ENCODE assay signal across 9 cellular contexts in the genomic region with DNA sequence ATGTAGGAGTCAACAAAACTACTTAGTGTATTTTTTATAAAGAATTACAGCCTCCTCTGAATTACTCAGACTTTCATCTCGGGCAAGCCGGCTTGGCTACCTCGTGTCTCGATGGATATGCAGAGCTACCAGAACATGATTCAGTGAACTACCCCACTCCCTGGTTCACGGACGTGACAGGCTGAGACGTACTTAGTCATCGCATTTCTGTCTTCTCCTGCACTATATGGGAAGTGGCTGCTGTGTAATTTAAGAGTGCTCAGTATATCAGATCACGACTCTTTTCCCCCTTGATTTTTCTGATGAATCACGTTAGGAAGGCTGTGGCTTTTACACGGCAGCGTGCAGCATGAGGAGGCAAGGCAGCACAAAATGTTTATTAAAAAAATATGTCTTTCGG.
DNase-seq lines count a peak whose midpoint lies in the region; ATAC-seq and TF ChIP-seq lines count a peak whose summit lies in the region.
"Had no signal": no experiment of that assay in that cellular context is flagged by ENCODE, and none has a peak within 500 bp of the region (broad histone marks: within the 10 kb centered on the region; RNA-seq: fewer than 3 reads in every experiment).

No MANE protein-coding gene starts in this region.

- H3K9ac ChIP-seq in SK-N-SH = peak overlapping the region; percentile 47; the same call in 1 of the 2 replicates

- in situ Hi-C loops in astrocyte of the cerebellum (cut with HindIII; ENCODE audit: low sequenced_read_pairs) = no loop called here

- H3K4me1 ChIP-seq in CD4-positive, CD25-positive, alpha-beta regulatory T cell (ENCODE audit: control insufficient read depth, insufficient read depth, low read length, poor library complexity, severe bottlenecking) = no peaks in the 10 kb centered on the region
- H3K4me1 ChIP-seq in SK-N-SH (ENCODE audit: control insufficient read depth in 1 of 2, insufficient read depth in 2 of 2, low read depth in 1 of 2, low read length in 1 of 2) = peaks cover 0 to 7% of the 10 kb centered on the region in 2 experiments; a peak in 2 of 4 replicates

- no peak for DNase-seq in CD4-positive, CD25-positive, alpha-beta regulatory T cell
- DNase-seq in SK-N-SH (no peak), astrocyte of the cerebellum (ENCODE audit: low read depth) (peak; percentile 4), skeletal muscle cell (ENCODE audit: low read depth) (peak; percentile 89), SHP77 treated with DMSO at 0.1 percent for 48 hours (lab: John Stamatoyannopoulos, UW) (no peak), DMS153 treated with DMSO at 0.1 percent for 48 hours (lab: John Stamatoyannopoulos, UW; ENCODE audit: unreplicated experiment) (no peak), NCI-H345 (lab: John Stamatoyannopoulos, UW) (no peak)
- DNase-seq: heart right ventricle had no signal

- no peak overlapping the region for H3K4me3 ChIP-seq in CD4-positive, CD25-positive, alpha-beta regulatory T cell (ENCODE audit: low read depth, low read length)
- H3K4me3 ChIP-seq in SK-N-SH (ENCODE audit: low read depth in 2 of 2, low read length in 1 of 2) (no peak overlapping the region), astrocyte of the cerebellum (ENCODE audit: low read depth, low read length) (no peak overlapping the region), skeletal muscle cell (ENCODE audit: low read depth, low read length) (no peak overlapping the region)

- H3K4me2 ChIP-seq in SK-N-SH = peak overlapping the region; percentile 34; the same call in 1 of the 2 replicates

- H3K27me3 ChIP-seq in CD4-positive, CD25-positive, alpha-beta regulatory T cell (ENCODE audit: control insufficient read depth, insufficient read depth, low read length) = peaks cover 11% of the 10 kb centered on the region
- no peaks in the 10 kb centered on the region for H3K27me3 ChIP-seq in SK-N-SH (ENCODE audit: insufficient read depth)

- H3F3A ChIP-seq in SK-N-SH (replicated peaks; ENCODE audit: insufficient read depth) = peaks cover 20% of the 10 kb centered on the region

- TF ChIP-seq CTCF in SK-N-SH (IDR thresholded peaks at IDR 0.05) = no peak
- no peak for TF ChIP-seq CTCF in astrocyte of the cerebellum (IDR thresholded peaks at IDR 0.05; ENCODE audit: low read depth, low read length, missing control alignments)

- H3K9me2 ChIP-seq in SK-N-SH = no peaks in the 10 kb centered on the region

- no peak overlapping the region for H2AFZ ChIP-seq in SK-N-SH (ENCODE audit: low read depth)

- peaks cover 29% of the 10 kb centered on the region for H3K27me3 Mint-ChIP-seq in CD4-positive, CD25-positive, alpha-beta regulatory T cell

- no peak for TF ChIP-seq RAD21 in SK-N-SH (IDR thresholded peaks at IDR 0.05; ENCODE audit: low read length)

- H3K27ac ChIP-seq in CD4-positive, CD25-positive, alpha-beta regulatory T cell (ENCODE audit: insufficient read depth, low read length, poor library complexity, severe bottlenecking) = no peak overlapping the region
- H3K27ac ChIP-seq in SK-N-SH (ENCODE audit: low read depth in 2 of 2, low read length in 1 of 2) = peak overlapping the region in 1 of 2 experiments; percentile 75; a peak in 2 of 4 replicates

- 19% methylated on average over 13 of the region's 13 CpGs for WGBS in SK-N-SH (ENCODE audit: low lambda C conversion rate)

- no peaks in the 10 kb centered on the region for H3K79me2 ChIP-seq in SK-N-SH (ENCODE audit: insufficient read depth)

- H3K36me3 Mint-ChIP-seq in CD4-positive, CD25-positive, alpha-beta regulatory T cell = no peaks in the 10 kb centered on the region

- peaks cover 0 to 4% (median 0%) of the 10 kb centered on the region in 7 donors for H3K9me3 Mint-ChIP-seq in CD4-positive, CD25-positive, alpha-beta regulatory T cell

- no peak overlapping the region for H3K27ac Mint-ChIP-seq in CD4-positive, CD25-positive, alpha-beta regulatory T cell

- POLR2A ChIA-PET in SK-N-SH (lab: Yijun Ruan, JAX) = no interaction called here

- no peaks in the 10 kb centered on the region for H4K20me1 ChIP-seq in SK-N-SH (ENCODE audit: insufficient read depth)

- CTCF ChIA-PET in SK-N-SH (lab: Yijun Ruan, JAX) = no interaction called here

- ATAC-seq in CD4-positive, CD25-positive, alpha-beta regulatory T cell (ENCODE audit: low read depth in 2 of 2) = peak; percentile 52 to 74
- no peak for ATAC-seq in GM21360 (IDR thresholded peaks at IDR 0.05; ENCODE audit: unreplicated experiment)

- H3K4me1 Mint-ChIP-seq in CD4-positive, CD25-positive, alpha-beta regulatory T cell = peaks cover 0 to 10% (median 0%) of the 10 kb centered on the region in 4 donors

- H3K4me3 Mint-ChIP-seq in CD4-positive, CD25-positive, alpha-beta regulatory T cell = peak overlapping the region in 2 of 4 donors; percentile 16 to 39

- no peaks in the 10 kb centered on the region for H3K9me3 ChIP-seq in CD4-positive, CD25-positive, alpha-beta regulatory T cell (ENCODE audit: control insufficient read depth in 2 of 2, low read length in 2 of 2)
- no peaks in the 10 kb centered on the region for H3K9me3 ChIP-seq in SK-N-SH
- H3K9me3 ChIP-seq: heart right ventricle had no signal

- no peaks in the 10 kb centered on the region for H3K36me3 ChIP-seq in CD4-positive, CD25-positive, alpha-beta regulatory T cell (ENCODE audit: control insufficient read depth, insufficient read depth, low read length)
- H3K36me3 ChIP-seq in SK-N-SH (replicated peaks in 1 of 2; ENCODE audit: control insufficient read depth in 1 of 2, insufficient read depth in 2 of 2, low read length in 1 of 2) = no peaks in the 10 kb centered on the region
- H3K36me3 ChIP-seq: heart right ventricle had no signal

- no peak for TF ChIP-seq EP300 in SK-N-SH (IDR thresholded peaks at IDR 0.05; ENCODE audit: borderline replicate concordance in 1 of 2, low read depth in 1 of 2, low read length in 1 of 2)

TF ChIP-seq in SK-N-SH, 30 proteins besides CTCF, POLR2A, EP300 and RAD21 (continues in another document):
- no peak for TF ChIP-seq SMC3 (IDR thresholded peaks at IDR 0.05; ENCODE audit: low read depth, low read length)
- TF ChIP-seq, protein P1, sequence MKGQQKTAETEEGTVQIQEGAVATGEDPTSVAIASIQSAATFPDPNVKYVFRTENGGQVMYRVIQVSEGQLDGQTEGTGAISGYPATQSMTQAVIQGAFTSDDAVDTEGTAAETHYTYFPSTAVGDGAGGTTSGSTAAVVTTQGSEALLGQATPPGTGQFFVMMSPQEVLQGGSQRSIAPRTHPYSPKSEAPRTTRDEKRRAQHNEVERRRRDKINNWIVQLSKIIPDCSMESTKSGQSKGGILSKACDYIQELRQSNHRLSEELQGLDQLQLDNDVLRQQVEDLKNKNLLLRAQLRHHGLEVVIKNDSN (IDR thresholded peaks at IDR 0.05; ENCODE audit: borderline replicate concordance, low read depth) = no peak
- TF ChIP-seq TEAD4 (IDR thresholded peaks at IDR 0.05; ENCODE audit: borderline replicate concordance, insufficient read depth) = no peak
- no peak for TF ChIP-seq NRF1 (IDR thresholded peaks at IDR 0.05; ENCODE audit: low read depth, low read length)
- TF ChIP-seq CHD2 (IDR thresholded peaks at IDR 0.05; ENCODE audit: low read length, partially characterized antibody) = no peak
- TF ChIP-seq, protein P2, sequence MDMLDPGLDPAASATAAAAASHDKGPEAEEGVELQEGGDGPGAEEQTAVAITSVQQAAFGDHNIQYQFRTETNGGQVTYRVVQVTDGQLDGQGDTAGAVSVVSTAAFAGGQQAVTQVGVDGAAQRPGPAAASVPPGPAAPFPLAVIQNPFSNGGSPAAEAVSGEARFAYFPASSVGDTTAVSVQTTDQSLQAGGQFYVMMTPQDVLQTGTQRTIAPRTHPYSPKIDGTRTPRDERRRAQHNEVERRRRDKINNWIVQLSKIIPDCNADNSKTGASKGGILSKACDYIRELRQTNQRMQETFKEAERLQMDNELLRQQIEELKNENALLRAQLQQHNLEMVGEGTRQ (IDR thresholded peaks at IDR 0.05; ENCODE audit: borderline replicate concordance, low read depth, low read length) = no peak
- TF ChIP-seq NFIC (IDR thresholded peaks at IDR 0.05; ENCODE audit: borderline replicate concordance) = no peak
- TF ChIP-seq RXRA (IDR thresholded peaks at IDR 0.05; ENCODE audit: borderline replicate concordance, low read depth) = no peak
- no peak for TF ChIP-seq TCF12 (IDR thresholded peaks at IDR 0.05)
- no peak for TF ChIP-seq TAF1 (IDR thresholded peaks at IDR 0.05; ENCODE audit: borderline replicate concordance, low read depth, low read length)
- TF ChIP-seq, protein P3, sequence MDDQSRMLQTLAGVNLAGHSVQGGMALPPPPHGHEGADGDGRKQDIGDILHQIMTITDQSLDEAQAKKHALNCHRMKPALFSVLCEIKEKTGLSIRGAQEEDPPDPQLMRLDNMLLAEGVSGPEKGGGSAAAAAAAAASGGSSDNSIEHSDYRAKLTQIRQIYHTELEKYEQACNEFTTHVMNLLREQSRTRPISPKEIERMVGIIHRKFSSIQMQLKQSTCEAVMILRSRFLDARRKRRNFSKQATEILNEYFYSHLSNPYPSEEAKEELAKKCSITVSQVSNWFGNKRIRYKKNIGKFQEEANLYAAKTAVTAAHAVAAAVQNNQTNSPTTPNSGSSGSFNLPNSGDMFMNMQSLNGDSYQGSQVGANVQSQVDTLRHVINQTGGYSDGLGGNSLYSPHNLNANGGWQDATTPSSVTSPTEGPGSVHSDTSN (IDR thresholded peaks at IDR 0.05) = no peak
- TF ChIP-seq EZH2phosphoT487 (IDR thresholded peaks at IDR 0.05; ENCODE audit: borderline replicate concordance, low read depth) = no peak

Comparison
In these comparisons a context has a peak if more than half of its experiments do, and no peak if none do; other contexts are left out.
1. DNase-seq: peak in astrocyte of the cerebellum (single experiment) and skeletal muscle cell (single experiment); none in CD4-positive, CD25-positive, alpha-beta regulatory T cell (0 of 3), SK-N-SH (single experiment), SHP77 treated with DMSO at 0.1 percent for 48 hours (single experiment), DMS153 treated with DMSO at 0.1 percent for 48 hours (single experiment) and NCI-H345 (single experiment).